Comparison of ENCODE assay signal across 8 cellular contexts in the genomic region with DNA sequence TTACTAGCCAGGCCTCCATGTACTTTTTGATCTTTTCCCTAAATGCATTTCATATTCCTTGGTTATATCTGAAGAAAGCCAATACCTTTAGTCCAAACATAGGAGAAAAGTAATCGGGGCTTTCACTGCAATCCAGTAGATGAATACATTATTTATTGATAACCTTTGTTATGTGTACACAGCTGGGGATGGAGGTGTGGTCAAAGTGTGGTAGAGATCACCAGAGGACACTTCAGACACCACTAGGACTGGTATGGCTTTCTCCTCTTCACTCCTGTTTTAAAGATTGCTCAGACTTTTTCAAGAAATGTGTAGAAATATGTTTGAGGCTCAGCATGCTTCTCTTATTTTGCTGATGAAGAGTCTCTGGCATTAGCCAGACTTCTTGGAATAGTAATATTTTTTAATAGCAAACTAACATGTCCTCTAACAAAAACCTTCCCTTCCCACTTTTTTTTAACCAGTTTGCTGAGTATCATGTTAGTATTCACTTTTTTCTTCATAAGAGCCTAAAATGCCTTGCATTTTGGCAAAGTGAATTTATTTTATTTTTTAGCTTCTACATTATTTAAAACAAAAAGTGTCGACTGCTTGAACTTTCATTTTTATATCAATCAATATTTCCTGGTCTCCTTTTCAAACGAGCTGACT.
DNase-seq lines count a peak whose midpoint lies in the region; ATAC-seq, FAIRE-seq and TF ChIP-seq lines count a peak whose summit lies in the region.

No MANE protein-coding gene starts in this region.

- peaks cover 3% of the 10 kb centered on the region for H3K36me3 Mint-ChIP-seq in activated T-helper 1 cell treated with anti-CD3 and anti-CD28 coated beads, Interleukin-12 subunit alpha, Interleukin-12 subunit beta, Interleukin-2, Interleukin-4 antibody, amounts not matched to agents 30 ng/mL and 10 ng/mL and 1 ng/mL, durations not matched to agents 14 hours and 24 hours and 36 hours (ENCODE audit: low read depth)
- H3K36me3 Mint-ChIP-seq in naive B cell: peaks cover 0 to under 1% of the 10 kb centered on the region in 2 donors

- peak; percentile 90 for FAIRE-seq in GM12892 (lab: Jason Lieb, UNC)

- peak; percentile 56 for ATAC-seq in HG02943 (IDR thresholded peaks at IDR 0.05; ENCODE audit: low read depth, unreplicated experiment)
- no peak for ATAC-seq in naive B cell (ENCODE audit: low read depth in 2 of 2)

- H3K4me1 Mint-ChIP-seq in activated T-helper 1 cell treated with anti-CD3 and anti-CD28 coated beads, Interleukin-12 subunit alpha, Interleukin-12 subunit beta, Interleukin-2, Interleukin-4 antibody, amounts not matched to agents 30 ng/mL and 10 ng/mL and 1 ng/mL, durations not matched to agents 14 hours and 24 hours and 36 hours (ENCODE audit: low read depth): peaks cover 81% of the 10 kb centered on the region
- H3K4me1 Mint-ChIP-seq in naive B cell: peaks cover 49 to 51% (median 50%) of the 10 kb centered on the region in 3 donors

- in situ Hi-C loops in GM13977 (cut with MboI; ENCODE audit: low pct_unique_long_range_greater_than_20kb, low sequenced_read_pairs, unreplicated experiment): no loop called here

- no peak overlapping the region for H3K27ac ChIP-seq in RWPE1

- H3K4me3 Mint-ChIP-seq in activated T-helper 1 cell treated with anti-CD3 and anti-CD28 coated beads, Interleukin-12 subunit alpha, Interleukin-12 subunit beta, Interleukin-2, Interleukin-4 antibody, amounts not matched to agents 30 ng/mL and 10 ng/mL and 1 ng/mL, durations not matched to agents 14 hours and 24 hours and 36 hours: peak overlapping the region; percentile 85
- H3K4me3 Mint-ChIP-seq in naive B cell: peak overlapping the region; percentile 87 to 99 (median 94)

- CTCF ChIA-PET in RWPE1 (lab: Yijun Ruan, JAX): interaction anchor here (0.7 to 1.6 kb wide), 2 partner anchors 213 to 241 kb away, joined by 3 to 4 read pairs; no protein-coding TSS in a partner anchor

- peak overlapping the region; percentile 87 for H3K27ac Mint-ChIP-seq in activated T-helper 1 cell treated with anti-CD3 and anti-CD28 coated beads, Interleukin-12 subunit alpha, Interleukin-12 subunit beta, Interleukin-2, Interleukin-4 antibody, amounts not matched to agents 30 ng/mL and 10 ng/mL and 1 ng/mL, durations not matched to agents 14 hours and 24 hours and 36 hours
- peak overlapping the region; percentile 84 to 97 (median 91) for H3K27ac Mint-ChIP-seq in naive B cell

- TF ChIP-seq CTCF in RWPE1 (conservative IDR thresholded peaks at IDR 0.05; ENCODE audit: low read depth) (no peak), GM13977 (IDR thresholded peaks at IDR 0.05; ENCODE audit: extremely low read depth, insufficient read depth, missing control alignments) (no peak)

- no peaks in the 10 kb centered on the region for H3K27me3 Mint-ChIP-seq in activated T-helper 1 cell treated with anti-CD3 and anti-CD28 coated beads, Interleukin-12 subunit alpha, Interleukin-12 subunit beta, Interleukin-2, Interleukin-4 antibody, amounts not matched to agents 30 ng/mL and 10 ng/mL and 1 ng/mL, durations not matched to agents 14 hours and 24 hours and 36 hours (ENCODE audit: insufficient read depth)
- H3K27me3 Mint-ChIP-seq in naive B cell: no peaks in the 10 kb centered on the region

- no peak for DNase-seq in GM12892 (ENCODE audit: insufficient read length)
- no peak for DNase-seq in activated T-helper 1 cell treated with anti-CD3 and anti-CD28 coated beads, Interleukin-12 subunit alpha, Interleukin-12 subunit beta, Interleukin-2, Interleukin-4 antibody, amounts not matched to agents 30 ng/mL and 10 ng/mL and 1 ng/mL, durations not matched to agents 14 hours and 24 hours and 36 hours (ENCODE audit: low spot score)
- DNase-seq in naive B cell: no peak
- no peak for DNase-seq in cerebellum (ENCODE audit: low spot score)
- DNase-seq in NCI-H2196 (lab: John Stamatoyannopoulos, UW; ENCODE audit: unreplicated experiment): no peak
- DNase-seq in RWPE1 (ENCODE audit: low spot score): no peak
- DNase-seq in GM13977 (ENCODE audit: low spot score): no peak

- intact Hi-C loops in activated T-helper 1 cell treated with anti-CD3 and anti-CD28 coated beads, Interleukin-12 subunit alpha, Interleukin-12 subunit beta, Interleukin-2, Interleukin-4 antibody, amounts not matched to agents 30 ng/mL and 10 ng/mL and 1 ng/mL, durations not matched to agents 14 hours and 24 hours and 36 hours (cut with micrococcal nuclease): loop anchor here (5.0 to 10.0 kb wide), 2 partner anchors 1001 to 1468 kb away; partner anchors contain the start of gene GPR171

- no peaks in the 10 kb centered on the region for H3K9me3 Mint-ChIP-seq in activated T-helper 1 cell treated with anti-CD3 and anti-CD28 coated beads, Interleukin-12 subunit alpha, Interleukin-12 subunit beta, Interleukin-2, Interleukin-4 antibody, amounts not matched to agents 30 ng/mL and 10 ng/mL and 1 ng/mL, durations not matched to agents 14 hours and 24 hours and 36 hours
- peaks cover 0 to 4% (median 3%) of the 10 kb centered on the region in 7 donors for H3K9me3 Mint-ChIP-seq in naive B cell

- TF ChIP-seq POLR2A in GM12892 (IDR thresholded peaks at IDR 0.05; ENCODE audit: low read depth, low read length): no peak

- POLR2A ChIA-PET in RWPE1 (lab: Yijun Ruan, JAX; ENCODE audit: low non-redundant PET): no interaction called here
